ENCODE assay signal across 8 cellular contexts in the genomic region with DNA sequence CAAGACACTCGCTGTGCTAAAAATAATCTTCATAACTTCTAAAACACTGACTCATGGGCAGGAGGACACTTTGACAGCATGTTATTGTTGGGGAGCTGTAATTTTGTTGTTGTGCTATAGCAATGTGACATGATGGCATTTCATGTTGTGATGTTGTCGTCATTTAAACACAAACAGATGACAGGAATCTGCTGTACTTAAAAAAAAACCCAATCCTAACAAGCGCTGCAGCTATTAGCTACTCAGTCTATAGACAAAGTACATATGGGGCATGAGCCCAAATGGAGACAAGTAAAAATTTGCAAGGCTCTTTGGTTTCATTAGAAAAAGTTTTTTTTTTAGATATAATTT. TPM values are rescaled to one million over a fixed set of nuclear protein-coding genes. Genes with fewer than 3 reads are reported as not detected.
DNase-seq lines count a peak whose midpoint lies in the region; ATAC-seq and TF ChIP-seq lines count a peak whose summit lies in the region.

No MANE protein-coding gene starts in this region.

- CTCF ChIA-PET in CD4-positive, alpha-beta memory T cell (lab: Charles Lee; ENCODE audit: partially characterized antibody): interaction anchor here (0.7 to 6.6 kb wide), 3 partner anchors 9 to 106 kb away, joined by 4 to 62 read pairs (median 4); no protein-coding TSS in a partner anchor

- POLR2A ChIA-PET in CD4-positive, alpha-beta memory T cell (lab: Charles Lee; ENCODE audit: partially characterized antibody): interaction anchor here (1.1 to 4.4 kb wide), 9 partner anchors 8 to 500 kb away, joined by 3 to 49 read pairs (median 5); no protein-coding TSS in a partner anchor

- no peaks in the 10 kb centered on the region for H3K27me3 Mint-ChIP-seq in CD4-positive, alpha-beta memory T cell
- peaks cover 26% of the 10 kb centered on the region for H3K27me3 Mint-ChIP-seq in nephron progenitor cell (ENCODE audit: low read depth, poor library complexity)

- H3K4me1 ChIP-seq in CD4-positive, alpha-beta memory T cell (ENCODE audit: insufficient read depth, low read length): peaks cover 58% of the 10 kb centered on the region

- H3K4me3 ChIP-seq in CD4-positive, alpha-beta memory T cell (ENCODE audit: low read length in 2 of 2): no peak overlapping the region
- H3K4me3 ChIP-seq in LNCaP clone FGC (ENCODE audit: low read depth, low read length): peak overlapping the region; percentile 62
- H3K4me3 ChIP-seq in choroid plexus epithelial cell (ENCODE audit: low read depth, low read length): peak overlapping the region; percentile 95

- no peaks in the 10 kb centered on the region for H3K9me3 ChIP-seq in CD4-positive, alpha-beta memory T cell (ENCODE audit: control insufficient read depth in 1 of 2, low read length in 2 of 2)

- no peak for DNase-seq in CD4-positive, alpha-beta memory T cell
- DNase-seq in LNCaP clone FGC (ENCODE audit: low read depth): no peak
- peak; percentile 33 for DNase-seq in choroid plexus epithelial cell (ENCODE audit: low read depth)
- no peak for DNase-seq in nephron progenitor cell
- no peak for DNase-seq in SW 1271 (lab: John Stamatoyannopoulos, UW)
- no peak for DNase-seq in omental fat pad (ENCODE audit: low spot score)
- DNase-seq in DMS153 (lab: John Stamatoyannopoulos, UW): no peak

- peak overlapping the region; percentile 57 to 100 (median 93) for H3K27ac Mint-ChIP-seq in CD4-positive, alpha-beta memory T cell
- H3K27ac Mint-ChIP-seq in nephron progenitor cell: peak overlapping the region; percentile 82

- intact Hi-C loops in CD4-positive, alpha-beta memory T cell (cut with micrococcal nuclease): no loop called here

- H3K4me3 Mint-ChIP-seq in CD4-positive, alpha-beta memory T cell: peak overlapping the region; percentile 61 to 99 (median 65)
- H3K4me3 Mint-ChIP-seq in nephron progenitor cell: peak overlapping the region; percentile 94

- H3K27ac ChIP-seq in CD4-positive, alpha-beta memory T cell (ENCODE audit: low read depth, low read length): no peak overlapping the region

- H3K36me3 Mint-ChIP-seq in CD4-positive, alpha-beta memory T cell: peaks cover 11 to 31% of the 10 kb centered on the region in 2 donors
- peaks cover 16% of the 10 kb centered on the region for H3K36me3 Mint-ChIP-seq in nephron progenitor cell (ENCODE audit: low read depth)

- TF ChIP-seq CTCF in LNCaP clone FGC (IDR thresholded peaks at IDR 0.05; ENCODE audit: control insufficient read depth, extremely low read depth, insufficient read depth): no peak
- TF ChIP-seq CTCF in choroid plexus epithelial cell (conservative IDR thresholded peaks at IDR 0.05; ENCODE audit: low read depth, low read length): no peak
- no peak for TF ChIP-seq CTCF in nephron progenitor cell (IDR thresholded peaks at IDR 0.05)
- TF ChIP-seq CTCF in omental fat pad (IDR thresholded peaks at IDR 0.05): no peak

- H3K36me3 ChIP-seq in CD4-positive, alpha-beta memory T cell (ENCODE audit: insufficient read depth, low read length): no peaks in the 10 kb centered on the region

- H3K4me1 Mint-ChIP-seq in CD4-positive, alpha-beta memory T cell: peaks cover 28 to 79% (median 40%) of the 10 kb centered on the region in 4 donors
- peaks cover 28% of the 10 kb centered on the region for H3K4me1 Mint-ChIP-seq in nephron progenitor cell

- H3K9me3 Mint-ChIP-seq in CD4-positive, alpha-beta memory T cell: peaks cover 0 to 3% (median 0%) of the 10 kb centered on the region in 8 donors
- no peaks in the 10 kb centered on the region for H3K9me3 Mint-ChIP-seq in nephron progenitor cell

- ATAC-seq in omental fat pad (ENCODE audit: low FRiP score) (no peak), GM18505 (IDR thresholded peaks at IDR 0.05; ENCODE audit: unreplicated experiment) (no peak)

- TF ChIP-seq POLR2A in GM18505 (IDR thresholded peaks at IDR 0.05; ENCODE audit: borderline replicate concordance, extremely low read depth, insufficient read depth, insufficient read length): no peak

- H3K27me3 ChIP-seq in CD4-positive, alpha-beta memory T cell (ENCODE audit: insufficient read depth, low read length): no peaks in the 10 kb centered on the region

RNA-seq across cellular contexts. Expression of gene ATOSA, which starts 0.8 kb away (rescaled TPM):
- total RNA-seq in CD4-positive, alpha-beta memory T cell: 10 to 100 TPM; 95.6 to 97.1 TPM
- 10 to 100 TPM; 12.7 to 13.7 TPM for polyA plus RNA-seq in CD4-positive, alpha-beta memory T cell
- 100 to 1,000 TPM in 1 of 4 donors, 10 to 100 TPM in 3; 43.4 to 123 (median 72.2) TPM for total RNA-seq in omental fat pad

Comparison
In these comparisons a context has a peak if more than half of its experiments do, and no peak if none do; other contexts are left out.
1. H3K4me3 ChIP-seq: peak in LNCaP clone FGC (single experiment) and choroid plexus epithelial cell (single experiment); none in CD4-positive, alpha-beta memory T cell (0 of 2).